In the genomic region with DNA sequence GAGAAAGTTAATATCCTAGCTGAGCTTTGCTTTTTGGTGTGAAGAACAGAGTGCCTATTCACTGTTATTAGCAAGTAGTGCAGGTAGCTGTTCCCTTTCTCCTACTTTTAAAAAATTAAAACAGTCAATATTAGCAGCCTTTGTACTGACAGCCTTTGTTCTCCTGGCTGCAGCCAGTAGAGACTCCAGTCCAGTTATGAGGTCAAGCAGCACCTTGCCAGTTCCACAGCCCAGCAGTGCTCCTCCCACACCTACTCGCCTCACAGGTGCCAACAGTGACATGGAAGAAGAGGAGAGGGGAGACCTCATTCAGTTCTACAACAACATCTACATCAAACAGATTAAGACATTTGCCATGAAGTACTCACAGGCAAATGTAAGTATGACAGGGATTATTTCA, we compare ENCODE assay signal across 16 cellular contexts.
"Had no signal": no experiment of that assay in that cellular context is flagged by ENCODE, and none has a peak within 500 bp of the region (broad histone marks: within the 10 kb centered on the region; RNA-seq: fewer than 3 reads in every experiment).

No MANE protein-coding gene starts in this region.

- H3K9me3 ChIP-seq: ascending aorta, breast epithelium, lower lobe of right lung, prostate gland had no signal

- H3K36me3 ChIP-seq: breast epithelium had no signal

- H3K4me1 ChIP-seq: ascending aorta, breast epithelium, lower lobe of right lung, prostate gland had no signal

- ATAC-seq: lower lobe of right lung; right cardiac atrium; stimulated activated naive CD8-positive, alpha-beta T cell treated with anti-CD3 and anti-CD28 coated beads, Interleukin-15, amount 100 ng/mL, for 72 hours; WTC11 had no signal

- H3K4me3 Mint-ChIP-seq: dendritic cell treated with granulocyte-macrophage colony-stimulating factor and Interleukin-4, amounts not matched to agents 40 ng/mL and 50 ng/mL, for 4 days; stimulated activated naive CD8-positive, alpha-beta T cell treated with anti-CD3 and anti-CD28 coated beads, Interleukin-15, amount 100 ng/mL, for 72 hours; T-helper 1 cell treated with Interleukin-12 subunit alpha and Interleukin-12 subunit beta and Interleukin-4 antibody, amounts not matched to agents 30 μg/mL and 1 μg/mL, for 36 hours; type B pancreatic cell; WTC11 had no signal

- H3K4me1 Mint-ChIP-seq: WTC11 had no signal

- H3K27me3 Mint-ChIP-seq: dendritic cell treated with granulocyte-macrophage colony-stimulating factor and Interleukin-4, amounts not matched to agents 40 ng/mL and 50 ng/mL, for 4 days; stimulated activated naive CD8-positive, alpha-beta T cell treated with anti-CD3 and anti-CD28 coated beads, Interleukin-15, amount 100 ng/mL, for 72 hours; type B pancreatic cell had no signal

- H3K27ac ChIP-seq: ascending aorta, breast epithelium, lower lobe of right lung, prostate gland had no signal

- H3K27ac Mint-ChIP-seq: dendritic cell treated with granulocyte-macrophage colony-stimulating factor and Interleukin-4, amounts not matched to agents 40 ng/mL and 50 ng/mL, for 4 days; T-helper 1 cell treated with Interleukin-12 subunit alpha and Interleukin-12 subunit beta and Interleukin-4 antibody, amounts not matched to agents 30 μg/mL and 1 μg/mL, for 36 hours; type B pancreatic cell; WTC11 had no signal

- H3K4me3 ChIP-seq: ascending aorta, breast epithelium, lower lobe of right lung, prostate gland had no signal

- DNase-seq: activated CD4-positive, alpha-beta T cell treated with anti-CD3 and anti-CD28 coated beads for 4 hours; activated CD8-positive, alpha-beta memory T cell treated with anti-CD3 and anti-CD28 coated beads for 24 hours; effector memory CD4-positive, alpha-beta T cell; head of caudate nucleus; lower lobe of right lung; right cardiac atrium; small intestine; stimulated activated CD4-positive, alpha-beta T cell treated with anti-CD3 and anti-CD28 coated beads, Interleukin-4, amount 100 ng/mL, for 24 hours; stimulated activated naive CD8-positive, alpha-beta T cell treated with anti-CD3 and anti-CD28 coated beads, Interleukin-15, amount 100 ng/mL, for 72 hours had no signal

- H3K9me3 Mint-ChIP-seq: dendritic cell treated with granulocyte-macrophage colony-stimulating factor and Interleukin-4, amounts not matched to agents 40 ng/mL and 50 ng/mL, for 4 days; type B pancreatic cell had no signal

- H3K27me3 ChIP-seq: ascending aorta, breast epithelium had no signal
